26 cellular contexts compared by ENCODE assay signal in genomic region chr4:182470215-182470614, GRCh38.
DNase-seq lines count a peak whose midpoint lies in the region; ATAC-seq, FAIRE-seq and TF ChIP-seq lines count a peak whose summit lies in the region.
"Had no signal": no experiment of that assay in that cellular context is flagged by ENCODE, and none has a peak within 500 bp of the region (broad histone marks: within the 10 kb centered on the region; RNA-seq: fewer than 3 reads in every experiment).

No MANE protein-coding gene starts in this region.

- H3K9me3 ChIP-seq in HUES6 (ENCODE audit: control insufficient read depth, insufficient read depth, low read depth, low read length) (peaks cover 7% of the 10 kb centered on the region), endocrine pancreas (ENCODE audit: control insufficient read depth, low read length) (no peaks in the 10 kb centered on the region), iPS-20b (ENCODE audit: insufficient read depth, low read depth, low read length) (peaks cover 7% of the 10 kb centered on the region), pancreas (no peaks in the 10 kb centered on the region), esophagus muscularis mucosa (no peaks in the 10 kb centered on the region)
- H3K9me3 ChIP-seq: A549, Caco-2 had no signal

- H3K27ac ChIP-seq in HUES6 (ENCODE audit: low read depth, low read length) (peak overlapping the region; percentile 56; the same call in 1 of the 2 replicates), iPS-20b (ENCODE audit: low read length) (no peak overlapping the region), pancreas (no peak overlapping the region), esophagus muscularis mucosa (replicated peaks in 1 of 4) (no peak overlapping the region)
- H3K27ac ChIP-seq: 22Rv1; A549; BLaER1 treated with 17β-estradiol and CSF1 and Interleukin-3, amounts not matched to agents 10 nM and 100 nM; C4-2B had no signal

- no peak for TF ChIP-seq EP300 in esophagus muscularis mucosa (IDR thresholded peaks at IDR 0.05)

- intact Hi-C loops in pancreas (cut with DNase I) (no loop called here), esophagus muscularis mucosa (cut with DNase I) (no loop called here)

- no peak for ATAC-seq in pancreas
- ATAC-seq: A549; CD8-positive, alpha-beta T cell; GM12878 had no signal

- no peak for TF ChIP-seq CTCF in D721Med (IDR thresholded peaks at IDR 0.05; ENCODE audit: insufficient read depth, missing control alignments)
- TF ChIP-seq CTCF in pancreas (IDR thresholded peaks at IDR 0.05), result no peak
- no peak for TF ChIP-seq CTCF in esophagus muscularis mucosa (IDR thresholded peaks at IDR 0.05)

- FAIRE-seq in D721Med (lab: Jason Lieb, UNC), result peak; percentile 44
- no peak for FAIRE-seq in pancreas (lab: Jason Lieb, UNC)
- FAIRE-seq: A549, GM12878, GM12892, GM18507 had no signal

- H3K4me3 ChIP-seq in HUES6 (ENCODE audit: low read depth, low read length) (no peak overlapping the region), endocrine pancreas (ENCODE audit: control insufficient read depth, insufficient read depth, low read length) (peak overlapping the region; percentile 43), iPS-20b (ENCODE audit: low read length) (0 out of 2 replicates have a peak overlapping the region, but pooled peaks have one; percentile 29), pancreas (no peak overlapping the region), esophagus muscularis mucosa (no peak overlapping the region)
- H3K4me3 ChIP-seq: A549; BLaER1 treated with 17β-estradiol and CSF1 and Interleukin-3, amounts not matched to agents 10 nM and 100 nM; GM12878 had no signal

- H3K9ac ChIP-seq in HUES6 (ENCODE audit: low read length), result no peak overlapping the region
- H3K9ac ChIP-seq in endocrine pancreas (ENCODE audit: control insufficient read depth, insufficient read depth, low read length), result no peak overlapping the region
- H3K9ac ChIP-seq in iPS-20b (ENCODE audit: low read depth, low read length), result no peak overlapping the region
- H3K9ac ChIP-seq: BLaER1 treated with 17β-estradiol and CSF1 and Interleukin-3, amounts not matched to agents 10 nM and 100 nM had no signal

- 35 to 36% methylated on average over 2 of the region's 2 CpGs for WGBS in pancreas, 2 donors
- WGBS in esophagus muscularis mucosa, result 85% methylated on average over 2 of the region's 2 CpGs

- no peak for TF ChIP-seq POLR2A in esophagus muscularis mucosa (IDR thresholded peaks at IDR 0.05; ENCODE audit: low read depth)

- H3K27me3 ChIP-seq in HUES6 (ENCODE audit: control insufficient read depth, insufficient read depth, low read length) (no peaks in the 10 kb centered on the region), endocrine pancreas (ENCODE audit: control insufficient read depth, insufficient read depth, low read length) (no peaks in the 10 kb centered on the region), iPS-20b (ENCODE audit: insufficient read depth, low read length) (no peaks in the 10 kb centered on the region), pancreas (no peaks in the 10 kb centered on the region), esophagus muscularis mucosa (no peaks in the 10 kb centered on the region)
- H3K27me3 ChIP-seq: BLaER1 treated with 17β-estradiol and CSF1 and Interleukin-3, amounts not matched to agents 10 nM and 100 nM had no signal

- H3K4me1 ChIP-seq in HUES6 (ENCODE audit: control insufficient read depth, insufficient read depth, low read length) (peaks cover 8% of the 10 kb centered on the region; the same call in 1 of the 2 replicates), endocrine pancreas (ENCODE audit: control insufficient read depth, insufficient read depth, low read length) (peaks cover 11% of the 10 kb centered on the region), iPS-20b (ENCODE audit: insufficient read depth, low read length) (peaks cover 12% of the 10 kb centered on the region), pancreas (no peaks in the 10 kb centered on the region), esophagus muscularis mucosa (no peaks in the 10 kb centered on the region)
- H3K4me1 ChIP-seq: BLaER1 treated with 17β-estradiol and CSF1 and Interleukin-3, amounts not matched to agents 10 nM and 100 nM had no signal

- H3K36me3 ChIP-seq in HUES6 (ENCODE audit: control insufficient read depth, insufficient read depth, low read length), result 0 out of 2 replicates have a peak, but pooled peaks cover 2% of the 10 kb centered on the region
- no peaks in the 10 kb centered on the region for H3K36me3 ChIP-seq in endocrine pancreas (ENCODE audit: control insufficient read depth, insufficient read depth, low read length)
- no peaks in the 10 kb centered on the region for H3K36me3 ChIP-seq in iPS-20b (ENCODE audit: insufficient read depth, low read depth, low read length)
- no peaks in the 10 kb centered on the region for H3K36me3 ChIP-seq in pancreas
- H3K36me3 ChIP-seq in esophagus muscularis mucosa, result no peaks in the 10 kb centered on the region
- H3K36me3 ChIP-seq: BLaER1 treated with 17β-estradiol and CSF1 and Interleukin-3, amounts not matched to agents 10 nM and 100 nM had no signal

- DNase-seq in D721Med (ENCODE audit: insufficient read length, low spot score), result no peak
- no peak for DNase-seq in pancreas
- DNase-seq in NCI-H526 (lab: John Stamatoyannopoulos, UW), result no peak
- DNase-seq in esophagus muscularis mucosa (ENCODE audit: extremely low spot score), result no peak
- DNase-seq: AML-193; Caco-2; Calu3; CD4-positive, alpha-beta T cell; CD8-positive, alpha-beta T cell; DMS 273 treated with DMSO at 0.1 percent for 48 hours; DMS153; DMS53; DMS79; DND-41; EL; GDM1 had no signal

Comparison
In these comparisons a context has a peak if more than half of its experiments do, and no peak if none do; other contexts are left out.
1. H3K4me3 ChIP-seq: peak in endocrine pancreas (single experiment) and iPS-20b (single experiment); none in HUES6 (single experiment), pancreas (0 of 4) and esophagus muscularis mucosa (0 of 4).